1 cellular context compared by ENCODE assay signal in the genomic region with DNA sequence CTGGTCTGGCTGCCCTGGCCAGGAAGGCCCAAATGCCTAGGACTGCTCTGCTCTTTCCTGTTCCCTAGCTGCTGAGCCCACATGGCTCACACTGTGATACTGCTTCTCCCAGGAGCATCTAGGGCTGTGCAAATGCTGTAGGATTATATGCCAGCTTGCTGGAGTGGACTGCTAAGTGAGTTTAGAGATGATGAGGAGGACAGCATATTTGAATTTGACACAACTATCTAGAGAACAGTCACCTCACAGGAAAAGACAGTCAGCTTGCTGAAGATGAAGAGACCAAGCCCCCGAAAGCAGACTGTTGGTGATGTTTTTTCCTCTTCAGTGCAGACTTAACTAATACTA.
TF ChIP-seq lines count a peak whose summit lies in the region.

No MANE protein-coding gene starts in this region.

TF ChIP-seq in HepG2, 621 proteins besides CTCF, POLR2A, EP300 and RAD21:
- no peak for TF ChIP-seq NPAS2 (CRISPR knock-in tag; IDR thresholded peaks at IDR 0.05; ENCODE audit: borderline replicate concordance)
